ENCODE assay signal across 9 cellular contexts in the genomic region with DNA sequence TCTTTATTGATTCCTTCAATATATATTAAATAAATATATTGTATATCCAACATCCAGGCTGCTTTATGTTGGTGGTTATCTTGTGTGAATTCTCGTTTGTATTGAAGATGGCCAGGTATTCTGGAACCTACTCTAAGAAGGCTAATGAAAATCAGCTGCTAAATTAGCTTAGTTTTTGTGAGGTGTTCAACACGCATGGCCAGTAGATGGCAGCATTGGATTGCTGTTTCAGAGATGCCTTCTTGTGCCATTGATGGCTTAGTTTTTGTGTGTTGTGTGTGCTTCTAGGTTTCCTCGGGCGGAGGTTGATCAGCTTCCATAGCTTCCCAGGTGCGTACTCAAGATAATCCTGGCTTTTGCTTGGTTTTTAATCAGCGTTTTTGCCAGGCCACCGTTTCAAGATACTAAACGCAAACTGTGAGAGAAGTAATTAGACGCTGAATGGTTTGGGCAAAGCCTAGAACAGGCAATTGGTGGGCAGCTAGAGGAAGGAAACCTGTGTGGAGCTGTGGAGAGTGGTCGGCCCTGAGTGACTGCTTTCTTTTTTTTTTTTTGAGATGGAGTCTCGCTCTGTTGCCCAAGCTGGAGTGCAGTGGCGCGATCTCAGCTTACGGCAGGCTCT. TPM values are rescaled to one million over a fixed set of nuclear protein-coding genes. Genes with fewer than 3 reads are reported as not detected.
DNase-seq lines count a peak whose midpoint lies in the region; ATAC-seq lines count a peak whose summit lies in the region.
"Had no signal": no experiment of that assay in that cellular context is flagged by ENCODE, and none has a peak within 500 bp of the region (broad histone marks: within the 10 kb centered on the region; RNA-seq: fewer than 3 reads in every experiment).

No MANE protein-coding gene starts in this region.

- no peak overlapping the region for H3K27ac ChIP-seq in CD4-positive, alpha-beta memory T cell (ENCODE audit: low read depth, low read length)
- no peak overlapping the region for H3K27ac ChIP-seq in epithelial cell of prostate

- H3K9me3 ChIP-seq in CD4-positive, alpha-beta memory T cell (ENCODE audit: control insufficient read depth in 1 of 2, low read length in 2 of 2) = no peaks in the 10 kb centered on the region
- no peaks in the 10 kb centered on the region for H3K9me3 ChIP-seq in NT2/D1 (ENCODE audit: insufficient read depth, low read length)

- no peaks in the 10 kb centered on the region for H3K27me3 Mint-ChIP-seq in CD4-positive, alpha-beta memory T cell
- no peaks in the 10 kb centered on the region for H3K27me3 Mint-ChIP-seq in naive B cell
- no peaks in the 10 kb centered on the region for H3K27me3 Mint-ChIP-seq in stimulated activated memory B cell treated with anti-CD40 and anti-IgM and Interleukin-4, amounts not matched to agents 10 μg/mL and 1 μg/mL and 100 μg/mL, for 72 hours
- H3K27me3 Mint-ChIP-seq: activated naive CD8-positive, alpha-beta T cell had no signal

- peak overlapping the region in 5 of 7 donors; percentile 0 to 58 (median 19) for H3K27ac Mint-ChIP-seq in CD4-positive, alpha-beta memory T cell
- peak overlapping the region in 5 of 6 donors; percentile 0 to 72 (median 44) for H3K27ac Mint-ChIP-seq in naive B cell
- no peak overlapping the region for H3K27ac Mint-ChIP-seq in stimulated activated memory B cell treated with anti-CD40 and anti-IgM and Interleukin-4, amounts not matched to agents 10 μg/mL and 1 μg/mL and 100 μg/mL, for 72 hours
- H3K27ac Mint-ChIP-seq: activated naive CD8-positive, alpha-beta T cell had no signal

- H3K27me3 ChIP-seq in CD4-positive, alpha-beta memory T cell (ENCODE audit: insufficient read depth, low read length) = no peaks in the 10 kb centered on the region
- no peaks in the 10 kb centered on the region for H3K27me3 ChIP-seq in NT2/D1 (ENCODE audit: insufficient read depth, insufficient read length)

- POLR2A ChIA-PET in CD4-positive, alpha-beta memory T cell (lab: Charles Lee; ENCODE audit: partially characterized antibody) = interaction anchor here (0.6 to 3.2 kb wide), 8 partner anchors 15 to 422 kb away, joined by 3 to 25 read pairs (median 4); a partner anchor contains a TSS

- CTCF ChIA-PET in CD4-positive, alpha-beta memory T cell (lab: Charles Lee; ENCODE audit: partially characterized antibody) = interaction anchor here (0.6 to 7.0 kb wide), 73 partner anchors 8 to 1357 kb away, joined by 3 to 122 read pairs (median 5); a partner anchor contains a TSS

- H3K36me3 Mint-ChIP-seq in CD4-positive, alpha-beta memory T cell = no peaks in the 10 kb centered on the region
- no peaks in the 10 kb centered on the region for H3K36me3 Mint-ChIP-seq in naive B cell
- peaks cover 11% of the 10 kb centered on the region for H3K36me3 Mint-ChIP-seq in stimulated activated memory B cell treated with anti-CD40 and anti-IgM and Interleukin-4, amounts not matched to agents 10 μg/mL and 1 μg/mL and 100 μg/mL, for 72 hours
- H3K36me3 Mint-ChIP-seq: activated naive CD8-positive, alpha-beta T cell had no signal

- H3K4me3 Mint-ChIP-seq in CD4-positive, alpha-beta memory T cell = no peak overlapping the region
- H3K4me3 Mint-ChIP-seq in naive B cell = peak overlapping the region in 5 of 8 donors; percentile 5 to 76 (median 8)
- no peak overlapping the region for H3K4me3 Mint-ChIP-seq in stimulated activated memory B cell treated with anti-CD40 and anti-IgM and Interleukin-4, amounts not matched to agents 10 μg/mL and 1 μg/mL and 100 μg/mL, for 72 hours
- H3K4me3 Mint-ChIP-seq: activated naive CD8-positive, alpha-beta T cell had no signal

- H3K4me1 Mint-ChIP-seq in CD4-positive, alpha-beta memory T cell = peaks cover 6 to 11% (median 8%) of the 10 kb centered on the region in 4 donors
- H3K4me1 Mint-ChIP-seq in naive B cell = peaks cover 24 to 40% (median 36%) of the 10 kb centered on the region in 3 donors
- H3K4me1 Mint-ChIP-seq in stimulated activated memory B cell treated with anti-CD40 and anti-IgM and Interleukin-4, amounts not matched to agents 10 μg/mL and 1 μg/mL and 100 μg/mL, for 72 hours = peaks cover 34% of the 10 kb centered on the region

- H3K36me3 ChIP-seq in CD4-positive, alpha-beta memory T cell (ENCODE audit: insufficient read depth, low read length) = peaks cover 6% of the 10 kb centered on the region
- H3K36me3 ChIP-seq in NT2/D1 (ENCODE audit: insufficient read depth, insufficient read length, low read length) = peaks cover 25% of the 10 kb centered on the region

- intact Hi-C loops in CD4-positive, alpha-beta memory T cell (cut with micrococcal nuclease) = loop anchor here (1.0 to 10.0 kb wide), 6 partner anchors 55 to 384 kb away; a partner anchor contains a TSS

- peak; percentile 72 to 76 (median 74) for DNase-seq in CD4-positive, alpha-beta memory T cell
- DNase-seq in HS-27A (ENCODE audit: low read depth) (peak; percentile 52), NT2/D1 (ENCODE audit: low read depth, low spot score) (peak; percentile 52), epithelial cell of prostate (ENCODE audit: low read depth, low spot score) (peak; percentile 10), naive B cell (peak; percentile 66)
- DNase-seq in activated CD8-positive, alpha-beta memory T cell treated with anti-CD3 and anti-CD28 coated beads, Interleukin-2, amount 50 U/mL, for 48 hours = peak; percentile 68

- H3K4me1 ChIP-seq in CD4-positive, alpha-beta memory T cell (ENCODE audit: insufficient read depth, low read length) = peaks cover 3% of the 10 kb centered on the region
- H3K4me1 ChIP-seq in NT2/D1 (ENCODE audit: insufficient read depth, insufficient read length) = peaks cover 5% of the 10 kb centered on the region

- no peak overlapping the region for H3K9ac ChIP-seq in NT2/D1 (ENCODE audit: insufficient read length, low read depth)

- peak; percentile 69 for ATAC-seq in GM19397 (IDR thresholded peaks at IDR 0.05; ENCODE audit: unreplicated experiment)
- peak; percentile 78 to 85 for ATAC-seq in naive B cell (ENCODE audit: low read depth in 2 of 2)
- peak; percentile 55 for ATAC-seq in stimulated activated memory B cell treated with anti-CD40 and anti-IgM and Interleukin-4, amounts not matched to agents 10 μg/mL and 1 μg/mL and 100 μg/mL, for 72 hours

- H3K4me3 ChIP-seq in CD4-positive, alpha-beta memory T cell (ENCODE audit: low read length in 2 of 2) = no peak overlapping the region
- H3K4me3 ChIP-seq in NT2/D1 (ENCODE audit: insufficient read length, low read depth) = no peak overlapping the region

- no peaks in the 10 kb centered on the region for H3K9me3 Mint-ChIP-seq in CD4-positive, alpha-beta memory T cell
- H3K9me3 Mint-ChIP-seq in naive B cell = no peaks in the 10 kb centered on the region
- H3K9me3 Mint-ChIP-seq in stimulated activated memory B cell treated with anti-CD40 and anti-IgM and Interleukin-4, amounts not matched to agents 10 μg/mL and 1 μg/mL and 100 μg/mL, for 72 hours = no peaks in the 10 kb centered on the region

RNA-seq across cellular contexts. Expression of a gene that starts 15.1 kb away (rescaled TPM):
- total RNA-seq in CD4-positive, alpha-beta memory T cell = 1 to 10 TPM; 1.4 to 1.7 TPM
- under 1 TPM; 0.14 to 0.84 TPM for polyA plus RNA-seq in CD4-positive, alpha-beta memory T cell
- polyA plus RNA-seq in naive B cell (ENCODE audit: low read depth in 6 of 6) = 1 to 10 TPM in 3 of 6 donors, under 1 TPM in 2, not detected in 1; 0.41 to 4.3 (median 1.3) TPM

Comparison
In these comparisons a context has a peak if more than half of its experiments do, and no peak if none do; other contexts are left out.
1. DNase-seq: peak in every context shown above with its lines; median percentile 74 in CD4-positive, alpha-beta memory T cell; 68 in activated CD8-positive, alpha-beta memory T cell treated with anti-CD3 and anti-CD28 coated beads, Interleukin-2, amount 50 U/mL, for 48 hours; 66 in naive B cell; 52 in HS-27A; 52 in NT2/D1; 10 in epithelial cell of prostate.
2. H3K4me3 Mint-ChIP-seq: peak in naive B cell (5 of 8); none in CD4-positive, alpha-beta memory T cell (0 of 8) and stimulated activated memory B cell treated with anti-CD40 and anti-IgM and Interleukin-4, amounts not matched to agents 10 μg/mL and 1 μg/mL and 100 μg/mL, for 72 hours (single experiment).
3. Peak in every context shown above with its lines, with median percentiles within 50 percentile points of each other: ATAC-seq.